1 cellular context compared by ENCODE assay signal in genomic region chr1:27526569-27527222, GRCh38.
A peak's percentile ranks its signal among the peaks of the same experiment; 100 is the strongest.
TF ChIP-seq lines count a peak whose summit lies in the region.

No MANE protein-coding gene starts in this region.

TF ChIP-seq in K562, 482 proteins besides CTCF, POLR2A, EP300 and RAD21 (continued from another document and continues in another):
- TF ChIP-seq, protein P1, sequence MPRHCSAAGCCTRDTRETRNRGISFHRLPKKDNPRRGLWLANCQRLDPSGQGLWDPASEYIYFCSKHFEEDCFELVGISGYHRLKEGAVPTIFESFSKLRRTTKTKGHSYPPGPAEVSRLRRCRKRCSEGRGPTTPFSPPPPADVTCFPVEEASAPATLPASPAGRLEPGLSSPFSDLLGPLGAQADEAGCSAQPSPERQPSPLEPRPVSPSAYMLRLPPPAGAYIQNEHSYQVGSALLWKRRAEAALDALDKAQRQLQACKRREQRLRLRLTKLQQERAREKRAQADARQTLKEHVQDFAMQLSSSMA (CRISPR knock-in tag; IDR thresholded peaks at IDR 0.05) = no peak
- 0 out of 2 replicates have a peak, but pooled peaks have one; percentile 1 for TF ChIP-seq CBFA2T3 (IDR thresholded peaks at IDR 0.05)
- no peak for TF ChIP-seq PHF21A (IDR thresholded peaks at IDR 0.05; ENCODE audit: borderline replicate concordance, low read depth)
- TF ChIP-seq MTA2 (IDR thresholded peaks at IDR 0.05; ENCODE audit: low read depth) = peak; percentile 35; the same call in 1 of the 2 replicates
- no peak for TF ChIP-seq ZNF121 (CRISPR knock-in tag; conservative IDR thresholded peaks at IDR 0.05)
- no peak for TF ChIP-seq CREB5 (CRISPR knock-in tag; IDR thresholded peaks at IDR 0.05)
- no peak for TF ChIP-seq ZNF212 (CRISPR knock-in tag; IDR thresholded peaks at IDR 0.05)
- TF ChIP-seq ERF (CRISPR knock-in tag; IDR thresholded peaks at IDR 0.05) = 0 out of 2 replicates have a peak, but pooled peaks have one; percentile 22
- no peak for TF ChIP-seq GABPA (tag; conservative IDR thresholded peaks at IDR 0.05; ENCODE audit: low read depth)
- no peak for TF ChIP-seq ZBTB8A (IDR thresholded peaks at IDR 0.05; ENCODE audit: partially characterized antibody)
- no peak for TF ChIP-seq GATAD2B (IDR thresholded peaks at IDR 0.05; ENCODE audit: borderline replicate concordance)
- TF ChIP-seq KDM2B (CRISPR knock-in tag; IDR thresholded peaks at IDR 0.05) = no peak
- TF ChIP-seq KLF10 (CRISPR knock-in tag; IDR thresholded peaks at IDR 0.05) = no peak
- no peak for TF ChIP-seq SREBF1 (IDR thresholded peaks at IDR 0.05; ENCODE audit: borderline replicate concordance, low read depth, low read length)
- no peak for TF ChIP-seq BDP1 (IDR thresholded peaks at IDR 0.05; ENCODE audit: insufficient read depth, insufficient read length)
- TF ChIP-seq, protein P2, sequence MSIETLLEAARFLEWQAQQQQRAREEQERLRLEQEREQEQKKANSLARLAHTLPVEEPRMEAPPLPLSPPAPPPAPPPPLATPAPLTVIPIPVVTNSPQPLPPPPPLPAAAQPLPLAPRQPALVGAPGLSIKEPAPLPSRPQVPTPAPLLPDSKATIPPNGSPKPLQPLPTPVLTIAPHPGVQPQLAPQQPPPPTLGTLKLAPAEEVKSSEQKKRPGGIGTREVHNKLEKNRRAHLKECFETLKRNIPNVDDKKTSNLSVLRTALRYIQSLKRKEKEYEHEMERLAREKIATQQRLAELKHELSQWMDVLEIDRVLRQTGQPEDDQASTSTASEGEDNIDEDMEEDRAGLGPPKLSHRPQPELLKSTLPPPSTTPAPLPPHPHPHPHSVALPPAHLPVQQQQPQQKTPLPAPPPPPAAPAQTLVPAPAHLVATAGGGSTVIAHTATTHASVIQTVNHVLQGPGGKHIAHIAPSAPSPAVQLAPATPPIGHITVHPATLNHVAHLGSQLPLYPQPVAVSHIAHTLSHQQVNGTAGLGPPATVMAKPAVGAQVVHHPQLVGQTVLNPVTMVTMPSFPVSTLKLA (conservative IDR thresholded peaks at IDR 0.05) = peak; percentile 94 to 97
- TF ChIP-seq NONO (IDR thresholded peaks at IDR 0.05; ENCODE audit: low read depth in 2 of 2, low read length in 1 of 2) = no peak
- no peak for TF ChIP-seq SOX6 (IDR thresholded peaks at IDR 0.05)
- no peak for TF ChIP-seq ZNF436 (CRISPR knock-in tag; IDR thresholded peaks at IDR 0.05)
- TF ChIP-seq ATF3 (IDR thresholded peaks at IDR 0.05) = peak; percentile 79
- TF ChIP-seq ATF3 (CRISPR knock-in tag; conservative IDR thresholded peaks at IDR 0.05) = 0 out of 2 replicates have a peak, but pooled peaks have one; percentile 19
- TF ChIP-seq, protein P3, sequence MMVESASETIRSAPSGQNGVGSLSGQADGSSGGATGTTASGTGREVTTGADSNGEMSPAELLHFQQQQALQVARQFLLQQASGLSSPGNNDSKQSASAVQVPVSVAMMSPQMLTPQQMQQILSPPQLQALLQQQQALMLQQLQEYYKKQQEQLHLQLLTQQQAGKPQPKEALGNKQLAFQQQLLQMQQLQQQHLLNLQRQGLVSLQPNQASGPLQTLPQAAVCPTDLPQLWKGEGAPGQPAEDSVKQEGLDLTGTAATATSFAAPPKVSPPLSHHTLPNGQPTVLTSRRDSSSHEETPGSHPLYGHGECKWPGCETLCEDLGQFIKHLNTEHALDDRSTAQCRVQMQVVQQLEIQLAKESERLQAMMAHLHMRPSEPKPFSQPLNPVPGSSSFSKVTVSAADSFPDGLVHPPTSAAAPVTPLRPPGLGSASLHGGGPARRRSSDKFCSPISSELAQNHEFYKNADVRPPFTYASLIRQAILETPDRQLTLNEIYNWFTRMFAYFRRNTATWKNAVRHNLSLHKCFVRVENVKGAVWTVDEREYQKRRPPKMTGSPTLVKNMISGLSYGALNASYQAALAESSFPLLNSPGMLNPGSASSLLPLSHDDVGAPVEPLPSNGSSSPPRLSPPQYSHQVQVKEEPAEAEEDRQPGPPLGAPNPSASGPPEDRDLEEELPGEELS (CRISPR knock-in tag; IDR thresholded peaks at IDR 0.05; ENCODE audit: borderline replicate concordance) = no peak; the same call in 1 of the 2 replicates
- 0 out of 2 replicates have a peak, but pooled peaks have one; percentile 22 for TF ChIP-seq NFE2 (IDR thresholded peaks at IDR 0.05; ENCODE audit: low read depth)
- TF ChIP-seq MBD1 (CRISPR knock-in tag; IDR thresholded peaks at IDR 0.05) = no peak
- no peak for TF ChIP-seq TCF15 (CRISPR knock-in tag; IDR thresholded peaks at IDR 0.05)
- no peak for TF ChIP-seq SMAD1 (IDR thresholded peaks at IDR 0.05; ENCODE audit: low read depth, low read length, partially characterized antibody)
- no peak for TF ChIP-seq ZNF398 (CRISPR knock-in tag; IDR thresholded peaks at IDR 0.05)
- no peak for TF ChIP-seq ATF7 (IDR thresholded peaks at IDR 0.05)
- no peak for TF ChIP-seq PYGO2 (tag; IDR thresholded peaks at IDR 0.05)
- no peak for TF ChIP-seq ZNF174 (CRISPR knock-in tag; IDR thresholded peaks at IDR 0.05)
- no peak for TF ChIP-seq HOXB6 (CRISPR knock-in tag; IDR thresholded peaks at IDR 0.05; ENCODE audit: borderline replicate concordance)
- no peak for TF ChIP-seq DMBX1 (CRISPR knock-in tag; IDR thresholded peaks at IDR 0.05; ENCODE audit: borderline replicate concordance)
- no peak for TF ChIP-seq DACH1 (IDR thresholded peaks at IDR 0.05; ENCODE audit: partially characterized antibody)
- no peak for TF ChIP-seq SRSF7 (optimal IDR thresholded peaks at IDR 0.05; ENCODE audit: low read depth, low read length)
- peak; percentile 58 for TF ChIP-seq SMARCA4 (IDR thresholded peaks at IDR 0.05)
- TF ChIP-seq ZNF79 (CRISPR knock-in tag; IDR thresholded peaks at IDR 0.05; ENCODE audit: low read depth) = no peak
- TF ChIP-seq HES1 (IDR thresholded peaks at IDR 0.05; ENCODE audit: low read depth) = peak; percentile 34; the same call in 1 of the 2 replicates
- TF ChIP-seq RBM34 (IDR thresholded peaks at IDR 0.05; ENCODE audit: borderline replicate concordance, insufficient read depth, low read length) = no peak
- no peak for TF ChIP-seq BMI1 (IDR thresholded peaks at IDR 0.05; ENCODE audit: low read length)
- TF ChIP-seq SETDB1 (IDR thresholded peaks at IDR 0.05; ENCODE audit: low read length) = no peak
- TF ChIP-seq EGR1 (conservative IDR thresholded peaks at IDR 0.05) = no peak
- TF ChIP-seq RHOXF2B (CRISPR knock-in tag; conservative IDR thresholded peaks at IDR 0.05) = no peak
- TF ChIP-seq XRCC5 (IDR thresholded peaks at IDR 0.05; ENCODE audit: low read depth, low read length) = no peak
- no peak for TF ChIP-seq ZC3H11A (IDR thresholded peaks at IDR 0.05; ENCODE audit: low read depth, low read length)
- no peak for TF ChIP-seq POLR2AphosphoS2 (IDR thresholded peaks at IDR 0.05; ENCODE audit: low read length)
- no peak for TF ChIP-seq ZNF431 (CRISPR knock-in tag; IDR thresholded peaks at IDR 0.05)
- no peak for TF ChIP-seq MED1 (CRISPR knock-in tag; IDR thresholded peaks at IDR 0.05; ENCODE audit: borderline replicate concordance)
- peak; percentile 99 for TF ChIP-seq TSC22D4 (tag; IDR thresholded peaks at IDR 0.05)
- TF ChIP-seq, protein P4, sequence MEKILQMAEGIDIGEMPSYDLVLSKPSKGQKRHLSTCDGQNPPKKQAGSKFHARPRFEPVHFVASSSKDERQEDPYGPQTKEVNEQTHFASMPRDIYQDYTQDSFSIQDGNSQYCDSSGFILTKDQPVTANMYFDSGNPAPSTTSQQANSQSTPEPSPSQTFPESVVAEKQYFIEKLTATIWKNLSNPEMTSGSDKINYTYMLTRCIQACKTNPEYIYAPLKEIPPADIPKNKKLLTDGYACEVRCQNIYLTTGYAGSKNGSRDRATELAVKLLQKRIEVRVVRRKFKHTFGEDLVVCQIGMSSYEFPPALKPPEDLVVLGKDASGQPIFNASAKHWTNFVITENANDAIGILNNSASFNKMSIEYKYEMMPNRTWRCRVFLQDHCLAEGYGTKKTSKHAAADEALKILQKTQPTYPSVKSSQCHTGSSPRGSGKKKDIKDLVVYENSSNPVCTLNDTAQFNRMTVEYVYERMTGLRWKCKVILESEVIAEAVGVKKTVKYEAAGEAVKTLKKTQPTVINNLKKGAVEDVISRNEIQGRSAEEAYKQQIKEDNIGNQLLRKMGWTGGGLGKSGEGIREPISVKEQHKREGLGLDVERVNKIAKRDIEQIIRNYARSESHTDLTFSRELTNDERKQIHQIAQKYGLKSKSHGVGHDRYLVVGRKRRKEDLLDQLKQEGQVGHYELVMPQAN (IDR thresholded peaks at IDR 0.05; ENCODE audit: borderline replicate concordance) = peak; percentile 98
- TF ChIP-seq, protein P5, sequence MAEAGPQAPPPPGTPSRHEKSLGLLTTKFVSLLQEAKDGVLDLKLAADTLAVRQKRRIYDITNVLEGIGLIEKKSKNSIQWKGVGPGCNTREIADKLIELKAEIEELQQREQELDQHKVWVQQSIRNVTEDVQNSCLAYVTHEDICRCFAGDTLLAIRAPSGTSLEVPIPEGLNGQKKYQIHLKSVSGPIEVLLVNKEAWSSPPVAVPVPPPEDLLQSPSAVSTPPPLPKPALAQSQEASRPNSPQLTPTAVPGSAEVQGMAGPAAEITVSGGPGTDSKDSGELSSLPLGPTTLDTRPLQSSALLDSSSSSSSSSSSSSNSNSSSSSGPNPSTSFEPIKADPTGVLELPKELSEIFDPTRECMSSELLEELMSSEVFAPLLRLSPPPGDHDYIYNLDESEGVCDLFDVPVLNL (CRISPR knock-in tag; IDR thresholded peaks at IDR 0.05; ENCODE audit: low read depth) = no peak
- 0 out of 2 replicates have a peak, but pooled peaks have one; percentile 63 for TF ChIP-seq ZC3H4 (CRISPR knock-in tag; IDR thresholded peaks at IDR 0.05; ENCODE audit: borderline replicate concordance)
- no peak for TF ChIP-seq ZNF224 (CRISPR knock-in tag; IDR thresholded peaks at IDR 0.05)
- no peak; the same call in 1 of the 2 replicates for TF ChIP-seq NFATC3 (IDR thresholded peaks at IDR 0.05)
- no peak for TF ChIP-seq ETV6 (IDR thresholded peaks at IDR 0.05; ENCODE audit: borderline replicate concordance in 1 of 2, low read depth in 2 of 2, low read length in 1 of 2)
- TF ChIP-seq ETV6 (CRISPR knock-in tag; IDR thresholded peaks at IDR 0.05; ENCODE audit: borderline replicate concordance) = no peak
- TF ChIP-seq LEF1 (IDR thresholded peaks at IDR 0.05) = 0 out of 2 replicates have a peak, but pooled peaks have one; percentile 22
- TF ChIP-seq CBX2 (IDR thresholded peaks at IDR 0.05; ENCODE audit: insufficient read depth, low read length, poor library complexity, severe bottlenecking) = no peak
- no peak for TF ChIP-seq SNRNP70 (optimal IDR thresholded peaks at IDR 0.05; ENCODE audit: low read depth, low read length)
- no peak for TF ChIP-seq NELFE (IDR thresholded peaks at IDR 0.05; ENCODE audit: insufficient read depth, insufficient read length)
- TF ChIP-seq ZNF239 (CRISPR knock-in tag; IDR thresholded peaks at IDR 0.05) = no peak
- no peak; the same call in 1 of the 2 replicates for TF ChIP-seq GABPB1 (CRISPR knock-in tag; IDR thresholded peaks at IDR 0.05)
- no peak for TF ChIP-seq GTF2E2 (tag; IDR thresholded peaks at IDR 0.05)
